In the genomic region with DNA sequence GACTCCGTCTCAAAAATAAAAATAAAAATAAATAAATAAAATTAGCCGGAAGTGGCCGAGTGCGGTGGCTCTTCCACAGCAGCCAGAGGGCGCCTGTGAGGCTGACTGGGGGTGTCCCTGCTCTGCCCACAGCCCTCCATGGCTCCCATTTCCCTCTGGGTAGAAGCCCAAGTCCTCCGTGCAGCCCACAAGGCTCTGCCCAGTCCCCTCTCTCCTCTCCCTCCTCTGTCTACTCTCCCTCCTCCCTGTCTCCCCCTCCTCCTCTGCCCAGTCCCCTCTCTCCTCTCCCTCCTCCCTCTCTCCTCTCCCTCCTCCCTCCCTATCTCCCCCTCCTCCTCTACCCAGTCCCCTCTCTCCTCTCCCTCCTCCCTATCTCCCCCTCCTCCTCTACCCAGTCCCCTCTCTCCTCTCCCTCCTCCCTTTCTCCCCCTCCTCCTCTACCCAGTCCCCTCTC, we compare ENCODE assay signal across 8 cellular contexts. TPM values are rescaled to one million over a fixed set of nuclear protein-coding genes. Genes with fewer than 3 reads are reported as not detected.
DNase-seq lines count a peak whose midpoint lies in the region; ATAC-seq, FAIRE-seq and TF ChIP-seq lines count a peak whose summit lies in the region.

No MANE protein-coding gene starts in this region.

- dilution Hi-C loops in endothelial cell of umbilical vein (cut with MboI; ENCODE audit: extremely low pct_ligation_motif_present, low sequenced_read_pairs), result no loop called here

- H3K9me3 ChIP-seq in HAP-1 (no peaks in the 10 kb centered on the region), endothelial cell of umbilical vein (replicated peaks; ENCODE audit: control insufficient read depth, insufficient read depth, low read length) (no peaks in the 10 kb centered on the region)

- H3K4me3 ChIP-seq in HAP-1 (no peak overlapping the region), endothelial cell of umbilical vein (replicated peaks in 1 of 3; ENCODE audit: insufficient read depth in 1 of 3, low read depth in 1 of 3, low read length in 3 of 3) (no peak overlapping the region)

- ATAC-seq in sciatic nerve, result peak; percentile 37
- ATAC-seq in HG02759 (IDR thresholded peaks at IDR 0.05; ENCODE audit: unreplicated experiment), result no peak
- ATAC-seq in HG03196 (IDR thresholded peaks at IDR 0.05; ENCODE audit: unreplicated experiment), result no peak

- no peaks in the 10 kb centered on the region for H4K20me1 ChIP-seq in endothelial cell of umbilical vein (replicated peaks; ENCODE audit: control insufficient read depth, extremely low read depth, insufficient read depth, low read length)

- no peaks in the 10 kb centered on the region for H3K36me3 ChIP-seq in HAP-1 (replicated peaks)
- H3K36me3 ChIP-seq in endothelial cell of umbilical vein (ENCODE audit: control insufficient read depth in 2 of 2, extremely low read depth in 1 of 2, insufficient read depth in 2 of 2, low read length in 2 of 2), result no peaks in the 10 kb centered on the region

- peak; percentile 52 to 71 for TF ChIP-seq CTCF in endothelial cell of umbilical vein (IDR thresholded peaks at IDR 0.05; ENCODE audit: extremely low read depth in 1 of 2, insufficient read depth in 1 of 2, low read depth in 1 of 2, low read length in 2 of 2)

- CTCF ChIA-PET in endothelial cell of umbilical vein (lab: Charles Lee), result interaction anchor here (1.5 to 3.1 kb wide), 8 partner anchors 18 to 213 kb away, joined by 3 to 32 read pairs (median 7); a partner anchor contains a TSS

- intact Hi-C loops in endothelial cell of umbilical vein (cut with micrococcal nuclease) (loop anchor here (1.0 to 2.0 kb wide), 5 partner anchors 11 to 211 kb away; a partner anchor contains a TSS), sciatic nerve (cut with DNase I) (loop anchor here (5.0 kb wide), 1 partner anchor 146 kb away; a partner anchor contains a TSS)

- H3K9ac ChIP-seq in endothelial cell of umbilical vein (replicated peaks; ENCODE audit: extremely low read depth, insufficient read depth, low read length), result no peak overlapping the region

- DNase-seq in AG20443 (ENCODE audit: low spot score), result peak; percentile 72
- DNase-seq in HAP-1 (ENCODE audit: low spot score in 2 of 2), result peak; percentile 33 to 80
- DNase-seq in T1000 (lab: John Stamatoyannopoulos, UW), result peak; percentile 32
- DNase-seq in endothelial cell of umbilical vein (ENCODE audit: low read depth, low spot score), result peak; percentile 49
- DNase-seq in sciatic nerve (ENCODE audit: low spot score), result no peak
- DNase-seq in NCI-H1048 (lab: John Stamatoyannopoulos, UW), result no peak

- no peak overlapping the region for H2AFZ ChIP-seq in endothelial cell of umbilical vein (ENCODE audit: low read depth, low read length)

- peaks cover 3% of the 10 kb centered on the region for H3K4me1 ChIP-seq in HAP-1
- no peaks in the 10 kb centered on the region for H3K4me1 ChIP-seq in endothelial cell of umbilical vein (ENCODE audit: control insufficient read depth, extremely low read depth, insufficient read depth, low read length)

- H3K79me2 ChIP-seq in endothelial cell of umbilical vein (ENCODE audit: control insufficient read depth, insufficient read depth, low read length), result no peaks in the 10 kb centered on the region

- in situ Hi-C loops in HAP-1 (cut with MboI; ENCODE audit: low sequenced_read_pairs), result loop anchor here (10.0 kb wide), 1 partner anchor 213 kb away; a partner anchor contains a TSS

- no peak for FAIRE-seq in endothelial cell of umbilical vein (lab: Jason Lieb, UNC)

- POLR2A ChIA-PET in endothelial cell of umbilical vein (lab: Charles Lee), result no interaction called here

- TF ChIP-seq POLR2A in endothelial cell of umbilical vein (IDR thresholded peaks at IDR 0.05; ENCODE audit: low read depth, low read length), result no peak

- no peaks in the 10 kb centered on the region for H3K9me1 ChIP-seq in endothelial cell of umbilical vein (replicated peaks; ENCODE audit: control insufficient read depth, extremely low read depth, insufficient read depth, low read length)

- H3K27ac ChIP-seq in endothelial cell of umbilical vein (ENCODE audit: insufficient read depth, low read depth, low read length), result no peak overlapping the region

- BruUV-seq in endothelial cell of umbilical vein (replicated peaks; lab: Mats Ljungman, UMichigan), result no TSS peak

- H3K4me2 ChIP-seq in endothelial cell of umbilical vein (ENCODE audit: insufficient read depth, low read length), result no peak overlapping the region

- H3K27me3 ChIP-seq in HAP-1 (ENCODE audit: low read depth) (no peaks in the 10 kb centered on the region), endothelial cell of umbilical vein (ENCODE audit: control insufficient read depth in 2 of 2, insufficient read depth in 2 of 2, low read length in 2 of 2) (no peaks in the 10 kb centered on the region)

TF ChIP-seq in endothelial cell of umbilical vein, 7 proteins besides CTCF, POLR2A, EP300 and RAD21:
- no peak for TF ChIP-seq JUN (IDR thresholded peaks at IDR 0.05; ENCODE audit: borderline replicate concordance, insufficient read depth, insufficient read length, low read depth)
- TF ChIP-seq, protein P1, sequence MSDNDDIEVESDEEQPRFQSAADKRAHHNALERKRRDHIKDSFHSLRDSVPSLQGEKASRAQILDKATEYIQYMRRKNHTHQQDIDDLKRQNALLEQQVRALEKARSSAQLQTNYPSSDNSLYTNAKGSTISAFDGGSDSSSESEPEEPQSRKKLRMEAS (IDR thresholded peaks at IDR 0.05; ENCODE audit: insufficient read depth, insufficient read length), result no peak
- no peak for TF ChIP-seq FOS (IDR thresholded peaks at IDR 0.05; ENCODE audit: borderline replicate concordance, insufficient read depth, low read length)
- TF ChIP-seq POLR2AphosphoS5 (IDR thresholded peaks at IDR 0.05; ENCODE audit: insufficient read depth, low read depth, low read length), result no peak
- no peak for TF ChIP-seq EZH2 (IDR thresholded peaks at IDR 0.05; ENCODE audit: borderline replicate concordance, low read depth, low read length, severe bottlenecking)
- TF ChIP-seq MYC (IDR thresholded peaks at IDR 0.05; ENCODE audit: low read depth, low read length), result no peak
- TF ChIP-seq GATA2 (IDR thresholded peaks at IDR 0.05; ENCODE audit: insufficient read depth, insufficient read length, low read depth, low read length), result no peak

RNA-seq across cellular contexts. Expression of a gene that starts 20.4 kb away (rescaled TPM):
- not detected in 2 replicates for total RNA-seq in endothelial cell of umbilical vein
- polyA plus RNA-seq in endothelial cell of umbilical vein, result not detected in 2 replicates
- polyA plus RNA-seq in endothelial cell of umbilical vein (2011; cell fraction: cytosol; rRNA removed), result not detected in 2 replicates
- polyA plus RNA-seq in endothelial cell of umbilical vein (2011; cell fraction: nucleus; rRNA removed), result not detected in 2 replicates
- polyA plus RNA-seq in endothelial cell of umbilical vein (2012), result not detected in 2 replicates
- polyA minus RNA-seq in endothelial cell of umbilical vein, result not detected in 2 replicates
- polyA minus RNA-seq in endothelial cell of umbilical vein (2011; cell fraction: cytosol; rRNA and poly(A)+ RNA removed), result 47.4 TPM
- 0.14 TPM in 1 of 2 replicates, not detected in the other for polyA minus RNA-seq in endothelial cell of umbilical vein (2011; cell fraction: nucleus; rRNA and poly(A)+ RNA removed)
- total RNA-seq in sciatic nerve, result 0.45 TPM

RNA-seq across cellular contexts. Expression of a gene that starts 25.9 kb away (rescaled TPM):
- total RNA-seq in endothelial cell of umbilical vein (607 and 623 TPM in 2 replicates), sciatic nerve (217 TPM)
- 382 and 465 TPM in 2 replicates for polyA plus RNA-seq in endothelial cell of umbilical vein
- polyA plus RNA-seq in endothelial cell of umbilical vein (2011; cell fraction: cytosol; rRNA removed), result 214 and 242 TPM in 2 replicates
- 500 and 584 TPM in 2 replicates for polyA plus RNA-seq in endothelial cell of umbilical vein (2011; cell fraction: nucleus; rRNA removed)
- polyA plus RNA-seq in endothelial cell of umbilical vein (2012), result 424 and 517 TPM in 2 replicates
- 274 and 326 TPM in 2 replicates for polyA minus RNA-seq in endothelial cell of umbilical vein
- 213 TPM for polyA minus RNA-seq in endothelial cell of umbilical vein (2011; cell fraction: cytosol; rRNA and poly(A)+ RNA removed)
- 251 and 318 TPM in 2 replicates for polyA minus RNA-seq in endothelial cell of umbilical vein (2011; cell fraction: nucleus; rRNA and poly(A)+ RNA removed)

RNA-seq across cellular contexts. Expression of a gene that starts 50.4 kb away (rescaled TPM):
- 0.76 and 1.2 TPM in 2 replicates for total RNA-seq in endothelial cell of umbilical vein
- 1.1 and 2.0 TPM in 2 replicates for polyA plus RNA-seq in endothelial cell of umbilical vein
- 0.30 and 0.52 TPM in 2 replicates for polyA plus RNA-seq in endothelial cell of umbilical vein (2011; cell fraction: cytosol; rRNA removed)
- 0.28 and 0.41 TPM in 2 replicates for polyA plus RNA-seq in endothelial cell of umbilical vein (2011; cell fraction: nucleus; rRNA removed)
- polyA plus RNA-seq in endothelial cell of umbilical vein (2012), result 1.3 and 5.6 TPM in 2 replicates
- 0.76 and 0.83 TPM in 2 replicates for polyA minus RNA-seq in endothelial cell of umbilical vein
- not detected for polyA minus RNA-seq in endothelial cell of umbilical vein (2011; cell fraction: cytosol; rRNA and poly(A)+ RNA removed)
- 0.19 TPM in 2 replicates for polyA minus RNA-seq in endothelial cell of umbilical vein (2011; cell fraction: nucleus; rRNA and poly(A)+ RNA removed)
- total RNA-seq in sciatic nerve, result not detected

RNA-seq across cellular contexts. Expression of a gene that starts 56.3 kb away (rescaled TPM):
- total RNA-seq in endothelial cell of umbilical vein, result not detected in 2 replicates
- polyA plus RNA-seq in endothelial cell of umbilical vein, result 0.12 TPM in 1 of 2 replicates, not detected in the other
- polyA plus RNA-seq in endothelial cell of umbilical vein (2011; cell fraction: cytosol; rRNA removed), result not detected in 2 replicates
- polyA plus RNA-seq in endothelial cell of umbilical vein (2011; cell fraction: nucleus; rRNA removed), result not detected in 2 replicates
- not detected in 2 replicates for polyA plus RNA-seq in endothelial cell of umbilical vein (2012)
- polyA minus RNA-seq in endothelial cell of umbilical vein, result not detected in 2 replicates
- not detected for polyA minus RNA-seq in endothelial cell of umbilical vein (2011; cell fraction: cytosol; rRNA and poly(A)+ RNA removed)
- polyA minus RNA-seq in endothelial cell of umbilical vein (2011; cell fraction: nucleus; rRNA and poly(A)+ RNA removed), result not detected in 2 replicates
- total RNA-seq in sciatic nerve, result 1.9 TPM

Comparison
In these comparisons a context has a peak if more than half of its experiments do, and no peak if none do; other contexts are left out.
1. DNase-seq: peak in AG20443 (single experiment), HAP-1 (2 of 2), T1000 (single experiment) and endothelial cell of umbilical vein (single experiment); none in sciatic nerve (single experiment) and NCI-H1048 (single experiment).